2 cellular contexts compared by ENCODE assay signal in genomic region chr3:107833722-107834416, GRCh38.
TF ChIP-seq lines count a peak whose summit lies in the region.

No MANE protein-coding gene starts in this region.

TF ChIP-seq in GM23338, 12 proteins besides CTCF, POLR2A, EP300 and RAD21 (continued from another document):
- TF ChIP-seq REST (IDR thresholded peaks at IDR 0.05; ENCODE audit: unreplicated experiment) (no peak), ZNF462 (CRISPR knock-in tag; IDR thresholded peaks at IDR 0.05) (no peak), ETS1 (IDR thresholded peaks at IDR 0.05) (no peak), NANOG (IDR thresholded peaks at IDR 0.05; ENCODE audit: borderline replicate concordance) (no peak), CREB1 (CRISPR knock-in tag; IDR thresholded peaks at IDR 0.05; ENCODE audit: low read depth) (no peak), ZNF331 (CRISPR knock-in tag; IDR thresholded peaks at IDR 0.05; ENCODE audit: low read depth) (no peak), POLR2AphosphoS5 (IDR thresholded peaks at IDR 0.05; ENCODE audit: low read depth) (no peak), EZH2 (IDR thresholded peaks at IDR 0.05; ENCODE audit: low read depth, unreplicated experiment) (no peak), EZH2phosphoT487 (IDR thresholded peaks at IDR 0.05; ENCODE audit: unreplicated experiment) (no peak), STAT1 (IDR thresholded peaks at IDR 0.05; ENCODE audit: unreplicated experiment) (no peak)

TF ChIP-seq in GM12878, 131 proteins besides CTCF, POLR2A, EP300 and RAD21 (continued from another document):
- TF ChIP-seq ZNF274 (IDR thresholded peaks at IDR 0.05; ENCODE audit: insufficient read depth, insufficient read length) (no peak), STAT3 (IDR thresholded peaks at IDR 0.05; ENCODE audit: low read depth, low read length) (no peak), MTA2 (IDR thresholded peaks at IDR 0.05; ENCODE audit: low read depth) (0 out of 2 replicates have a peak, but pooled peaks have one; percentile 19), SPI1 (IDR thresholded peaks at IDR 0.05; ENCODE audit: borderline replicate concordance, insufficient read depth, low read depth, low read length) (peak; percentile 84; the same call in 1 of the 2 replicates), RCOR1 (conservative IDR thresholded peaks at IDR 0.05; ENCODE audit: low read depth, low read length) (no peak), BHLHE40 (IDR thresholded peaks at IDR 0.05; ENCODE audit: borderline replicate concordance in 1 of 2, low read depth in 2 of 2, low read length in 1 of 2) (peak in 1 of 2 experiments; percentile 8; a peak in 1 of 4 replicates)
